In the genomic region with DNA sequence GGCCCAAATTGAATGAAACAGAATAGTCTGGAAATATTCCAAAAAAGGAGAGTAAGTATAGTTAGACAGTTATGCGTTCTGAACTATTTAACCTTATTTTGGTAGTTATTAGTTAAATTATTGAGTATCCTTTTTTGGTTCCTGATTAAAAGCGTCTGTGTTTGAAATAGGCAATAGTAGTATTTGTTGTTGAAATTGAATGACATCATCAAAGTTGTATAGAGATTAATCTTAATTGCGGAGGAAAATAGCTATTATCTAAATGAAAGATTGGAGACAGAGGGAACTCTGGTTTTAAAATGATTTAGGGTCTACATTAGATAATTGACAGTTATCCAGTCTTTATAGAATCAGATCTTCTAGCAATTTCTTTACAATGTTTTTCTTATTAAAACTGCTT, we compare ENCODE assay signal across 27 cellular contexts.
DNase-seq lines count a peak whose midpoint lies in the region; ATAC-seq, FAIRE-seq and TF ChIP-seq lines count a peak whose summit lies in the region.
"Had no signal": no experiment of that assay in that cellular context is flagged by ENCODE, and none has a peak within 500 bp of the region (broad histone marks: within the 10 kb centered on the region; RNA-seq: fewer than 3 reads in every experiment).

No MANE protein-coding gene starts in this region.

- peaks cover 2 to 22% of the 10 kb centered on the region in 2 experiments; a peak in 3 of 4 replicates for H3K36me3 ChIP-seq in GM12878 (ENCODE audit: control insufficient read depth in 2 of 2, insufficient read depth in 2 of 2, low read length in 1 of 2)
- peaks cover 0 to 47% of the 10 kb centered on the region in 2 donors for H3K36me3 ChIP-seq in adrenal gland (replicated peaks in 1 of 2)

- no peaks in the 10 kb centered on the region for H3K27me3 Mint-ChIP-seq in activated naive CD8-positive, alpha-beta T cell
- H3K27me3 Mint-ChIP-seq in activated naive CD8-positive, alpha-beta T cell treated with anti-CD3 and anti-CD28 coated beads for 36 hours = no peaks in the 10 kb centered on the region
- no peaks in the 10 kb centered on the region for H3K27me3 Mint-ChIP-seq in stimulated activated memory B cell treated with anti-CD40 and anti-IgM and Interleukin-4, amounts not matched to agents 10 μg/mL and 1 μg/mL and 100 μg/mL, for 72 hours
- H3K27me3 Mint-ChIP-seq: CD4-positive, alpha-beta T cell had no signal

- H3K4me3 ChIP-seq in GM12878 (no peak overlapping the region), adrenal gland (no peak overlapping the region)
- H3K4me3 ChIP-seq: BLaER1 treated with 17β-estradiol and CSF1 and Interleukin-3, amounts not matched to agents 10 nM and 100 nM; Peyer's patch had no signal

- intact Hi-C loops in GM12878 (cut with micrococcal nuclease; ENCODE audit: unreplicated experiment) (no loop called here), adrenal gland (cut with DNase I) (no loop called here)

- in situ Hi-C loops in GM12878 (cut with MboI) = no loop called here

- POLR2A ChIA-PET in GM12878 (lab: Charles Lee) = no interaction called here

- peaks cover 7% of the 10 kb centered on the region for H3K36me3 Mint-ChIP-seq in activated naive CD8-positive, alpha-beta T cell
- peaks cover 9% of the 10 kb centered on the region for H3K36me3 Mint-ChIP-seq in activated naive CD8-positive, alpha-beta T cell treated with anti-CD3 and anti-CD28 coated beads for 36 hours
- H3K36me3 Mint-ChIP-seq in stimulated activated memory B cell treated with anti-CD40 and anti-IgM and Interleukin-4, amounts not matched to agents 10 μg/mL and 1 μg/mL and 100 μg/mL, for 72 hours = peaks cover 51% of the 10 kb centered on the region

- H3K4me1 ChIP-seq in GM12878 (ENCODE audit: control insufficient read depth, insufficient read depth, low read length) = no peaks in the 10 kb centered on the region
- no peaks in the 10 kb centered on the region for H3K4me1 ChIP-seq in adrenal gland (replicated peaks in 1 of 2)
- H3K4me1 ChIP-seq: BLaER1 treated with 17β-estradiol and CSF1 and Interleukin-3, amounts not matched to agents 10 nM and 100 nM; Peyer's patch had no signal

- H3K4me3 Mint-ChIP-seq in activated naive CD8-positive, alpha-beta T cell = no peak overlapping the region
- H3K4me3 Mint-ChIP-seq in activated naive CD8-positive, alpha-beta T cell treated with anti-CD3 and anti-CD28 coated beads for 36 hours = no peak overlapping the region
- H3K4me3 Mint-ChIP-seq in stimulated activated memory B cell treated with anti-CD40 and anti-IgM and Interleukin-4, amounts not matched to agents 10 μg/mL and 1 μg/mL and 100 μg/mL, for 72 hours = no peak overlapping the region
- H3K4me3 Mint-ChIP-seq: CD4-positive, alpha-beta T cell had no signal

- WGBS in GM12878 (ENCODE audit: insufficient coverage, insufficient replicate concordance, low lambda C conversion rate, missing lambda C conversion rate) = 67% methylated on average over 3 of the region's 3 CpGs
- 56 to 62% (median 60%) methylated on average over 3 of the region's 3 CpGs for WGBS in adrenal gland, 4 donors

- peak; percentile 29 for FAIRE-seq in D721Med (lab: Jason Lieb, UNC)
- FAIRE-seq in GM12878 (lab: Jason Lieb, UNC) = no peak
- FAIRE-seq: A204.1, GM12891 had no signal

- no peaks in the 10 kb centered on the region for H4K20me1 ChIP-seq in GM12878 (ENCODE audit: control insufficient read depth, insufficient read depth)

- H3K27ac ChIP-seq in GM12878 (ENCODE audit: control insufficient read depth, insufficient read depth) (no peak overlapping the region), adrenal gland (no peak overlapping the region)
- H3K27ac ChIP-seq: BLaER1 treated with 17β-estradiol and CSF1 and Interleukin-3, amounts not matched to agents 10 nM and 100 nM; HL-60; Peyer's patch had no signal

- no peak overlapping the region for H2AFZ ChIP-seq in GM12878 (ENCODE audit: control insufficient read depth, low read depth, low read length)

- TF ChIP-seq EP300 in GM12878 (IDR thresholded peaks at IDR 0.05; ENCODE audit: borderline replicate concordance in 1 of 2, control insufficient read depth in 1 of 2, low read depth in 2 of 2, low read length in 2 of 2) = no peak

- H3K9ac ChIP-seq in GM12878 (ENCODE audit: control insufficient read depth, insufficient read depth, low read length) = no peak overlapping the region
- H3K9ac ChIP-seq: BLaER1 treated with 17β-estradiol and CSF1 and Interleukin-3, amounts not matched to agents 10 nM and 100 nM had no signal

- RAD21 ChIA-PET in GM12878 (lab: Charles Lee; ENCODE audit: unreplicated experiment) = no interaction called here

- H3K9me3 ChIP-seq in GM12878 (replicated peaks; ENCODE audit: control insufficient read depth, insufficient read depth, low read length) (no peaks in the 10 kb centered on the region), adrenal gland (replicated peaks in 1 of 3) (no peaks in the 10 kb centered on the region)
- H3K9me3 ChIP-seq: BLaER1 treated with 17β-estradiol and CSF1 and Interleukin-3, amounts not matched to agents 10 nM and 100 nM; Peyer's patch had no signal

- TSS peak; percentile 17 for BruUV-seq in GM12878 (replicated peaks; lab: Mats Ljungman, UMichigan)

- peak overlapping the region; percentile 41 for H3K27ac Mint-ChIP-seq in activated naive CD8-positive, alpha-beta T cell
- no peak overlapping the region for H3K27ac Mint-ChIP-seq in activated naive CD8-positive, alpha-beta T cell treated with anti-CD3 and anti-CD28 coated beads for 36 hours
- peak overlapping the region; percentile 70 for H3K27ac Mint-ChIP-seq in stimulated activated memory B cell treated with anti-CD40 and anti-IgM and Interleukin-4, amounts not matched to agents 10 μg/mL and 1 μg/mL and 100 μg/mL, for 72 hours
- H3K27ac Mint-ChIP-seq: CD4-positive, alpha-beta T cell had no signal

- no peaks in the 10 kb centered on the region for H3K27me3 ChIP-seq in GM12878 (replicated peaks in 1 of 2; ENCODE audit: control insufficient read depth in 2 of 2, insufficient read depth in 2 of 2, low read length in 1 of 2)
- H3K27me3 ChIP-seq in adrenal gland = no peaks in the 10 kb centered on the region
- H3K27me3 ChIP-seq: BLaER1 treated with 17β-estradiol and CSF1 and Interleukin-3, amounts not matched to agents 10 nM and 100 nM; Peyer's patch had no signal

- SMC1A ChIA-PET in GM12878 (lab: Charles Lee; ENCODE audit: uncharacterized antibody, unreplicated experiment) = no interaction called here

- no peak for ATAC-seq in GM12878
- ATAC-seq in stimulated activated memory B cell treated with anti-CD40 and anti-IgM and Interleukin-4, amounts not matched to agents 10 μg/mL and 1 μg/mL and 100 μg/mL, for 72 hours = no peak
- ATAC-seq: HCT116 had no signal

- no peak for TF ChIP-seq CTCF in D721Med (IDR thresholded peaks at IDR 0.05; ENCODE audit: insufficient read depth, missing control alignments)
- no peak for TF ChIP-seq CTCF in GM12878 (IDR thresholded peaks at IDR 0.05 in 2 of 3, conservative IDR thresholded peaks at IDR 0.05 in 1 of 3; ENCODE audit: control insufficient read depth in 2 of 3, extremely low read depth in 1 of 3, insufficient read depth in 1 of 3, low read depth in 3 of 3, low read length in 3 of 3)
- TF ChIP-seq CTCF in adrenal gland (IDR thresholded peaks at IDR 0.05) = no peak

- no peak overlapping the region for H3K4me2 ChIP-seq in GM12878 (ENCODE audit: control insufficient read depth, insufficient read depth)
- H3K4me2 ChIP-seq: BLaER1 treated with 17β-estradiol and CSF1 and Interleukin-3, amounts not matched to agents 10 nM and 100 nM had no signal

- CTCF ChIA-PET in GM12878 (lab: Yijun Ruan, JAX) = interaction anchor here (0.9 kb wide), 1 partner anchor 9 kb away, joined by 3 read pairs; no protein-coding TSS in a partner anchor

- H3K4me1 Mint-ChIP-seq in activated naive CD8-positive, alpha-beta T cell (ENCODE audit: low read depth) = peaks cover 4% of the 10 kb centered on the region
- H3K4me1 Mint-ChIP-seq in activated naive CD8-positive, alpha-beta T cell treated with anti-CD3 and anti-CD28 coated beads for 36 hours = peaks cover 11% of the 10 kb centered on the region
- peaks cover 6% of the 10 kb centered on the region for H3K4me1 Mint-ChIP-seq in stimulated activated memory B cell treated with anti-CD40 and anti-IgM and Interleukin-4, amounts not matched to agents 10 μg/mL and 1 μg/mL and 100 μg/mL, for 72 hours

- TF ChIP-seq POLR2A in GM12878 (IDR thresholded peaks at IDR 0.05; ENCODE audit: low read depth, low read length) (no peak), adrenal gland (IDR thresholded peaks at IDR 0.05) (no peak)

- no peak for TF ChIP-seq RAD21 in GM12878 (IDR thresholded peaks at IDR 0.05; ENCODE audit: insufficient read depth, low read depth, low read length)

- H3K79me2 ChIP-seq in GM12878 (ENCODE audit: control insufficient read depth, insufficient read depth, low read length) = no peaks in the 10 kb centered on the region

- H3K9me3 Mint-ChIP-seq in activated naive CD8-positive, alpha-beta T cell (ENCODE audit: low read depth) = no peaks in the 10 kb centered on the region
- H3K9me3 Mint-ChIP-seq in activated naive CD8-positive, alpha-beta T cell treated with anti-CD3 and anti-CD28 coated beads for 36 hours = no peaks in the 10 kb centered on the region
- H3K9me3 Mint-ChIP-seq in stimulated activated memory B cell treated with anti-CD40 and anti-IgM and Interleukin-4, amounts not matched to agents 10 μg/mL and 1 μg/mL and 100 μg/mL, for 72 hours = no peaks in the 10 kb centered on the region
- H3K9me3 Mint-ChIP-seq: CD4-positive, alpha-beta T cell had no signal

- no peak for DNase-seq in activated naive CD8-positive, alpha-beta T cell treated with anti-CD3 and anti-CD28 coated beads for 36 hours
- DNase-seq in D721Med (ENCODE audit: insufficient read length, low spot score) (no peak), GM12878 (ENCODE audit: low read depth, low spot score) (no peak), adrenal gland (no peak), dedifferentiated amniotic fluid mesenchymal stem cell (ENCODE audit: extremely low spot score) (no peak)
- DNase-seq: AML-193; CD4-positive, alpha-beta T cell; COR-L47; GDM1; Karpas-422; NCI-H1092 treated with DMSO at 0.1 percent for 48 hours; NCI-H1436; NCI-H187; NCI-H2081 treated with DMSO at 0.1 percent for 48 hours; NCI-H2171; NCI-H226; NCI-H510A; NCI-H69; Peyer's patch; SHP77 treated with DMSO at 0.1 percent for 48 hours had no signal

TF ChIP-seq in GM12878, 131 proteins besides CTCF, POLR2A, EP300 and RAD21:
- TF ChIP-seq ATF7 (IDR thresholded peaks at IDR 0.05; ENCODE audit: low read depth) = peak; percentile 46; the same call in 1 of the 2 replicates
- TF ChIP-seq PML (IDR thresholded peaks at IDR 0.05; ENCODE audit: low read length) = no peak
